ENCODE assay signal across 16 cellular contexts in genomic region chr7:86920154-86920553, GRCh38.
DNase-seq lines count a peak whose midpoint lies in the region; ATAC-seq lines count a peak whose summit lies in the region.
"Had no signal": no experiment of that assay in that cellular context is flagged by ENCODE, and none has a peak within 500 bp of the region (broad histone marks: within the 10 kb centered on the region; RNA-seq: fewer than 3 reads in every experiment).

No MANE protein-coding gene starts in this region.

- intact Hi-C loops in posterior vena cava (cut with DNase I), result loop anchor here in 1 of 2 donors (10.0 kb wide), 1 partner anchor 315 kb away; no protein-coding TSS in a partner anchor

- DNase-seq in NCI-H510A treated with DMSO at 0.1 percent for 48 hours (lab: John Stamatoyannopoulos, UW), result peak; percentile 33
- DNase-seq in NCI-H510A (lab: John Stamatoyannopoulos, UW), result no peak
- peak; percentile 74 for DNase-seq in NCI-H187 treated with DMSO at 0.1 percent for 48 hours (lab: John Stamatoyannopoulos, UW)
- DNase-seq in OCI-M1 (lab: John Stamatoyannopoulos, UW), result peak; percentile 35
- no peak for DNase-seq in posterior vena cava (ENCODE audit: low spot score)
- DNase-seq in stimulated activated CD4-positive, alpha-beta T cell treated with anti-CD3 and anti-CD28 coated beads, Interleukin-4, amount 100 ng/mL, for 1 hour, result no peak
- DNase-seq: 8988T; AML-193; Caco-2; CD8-positive, alpha-beta memory T cell; DMS 273 treated with DMSO at 0.1 percent for 48 hours; DMS79 treated with DMSO at 0.1 percent for 48 hours; EL; H7 had no signal

- no peak for ATAC-seq in GM19351 (IDR thresholded peaks at IDR 0.05; ENCODE audit: unreplicated experiment)
- ATAC-seq: GM23338 had no signal

Comparison
In these comparisons a context has a peak if more than half of its experiments do, and no peak if none do; other contexts are left out.
1. DNase-seq: peak in NCI-H510A treated with DMSO at 0.1 percent for 48 hours (single experiment), NCI-H187 treated with DMSO at 0.1 percent for 48 hours (single experiment) and OCI-M1 (single experiment); none in NCI-H510A (single experiment), posterior vena cava (single experiment) and stimulated activated CD4-positive, alpha-beta T cell treated with anti-CD3 and anti-CD28 coated beads, Interleukin-4, amount 100 ng/mL, for 1 hour (single experiment).